In genomic region chr3:46187876-46188275, GRCh38 we compare ENCODE assay signal across 13 cellular contexts. TPM values are rescaled to one million over a fixed set of nuclear protein-coding genes. Genes with fewer than 3 reads are reported as not detected.
A peak's percentile ranks its signal among the peaks of the same experiment; 100 is the strongest.
DNase-seq lines count a peak whose midpoint lies in the region; ATAC-seq and TF ChIP-seq lines count a peak whose summit lies in the region.
"Had no signal": no experiment of that assay in that cellular context is flagged by ENCODE, and none has a peak within 500 bp of the region (broad histone marks: within the 10 kb centered on the region; RNA-seq: fewer than 3 reads in every experiment).

No MANE protein-coding gene starts in this region.

- H3K27me3 ChIP-seq in breast epithelium = no peaks in the 10 kb centered on the region
- H3K27me3 ChIP-seq: pancreas, transverse colon had no signal

- H3K4me3 ChIP-seq in breast epithelium = no peak overlapping the region
- H3K4me3 ChIP-seq: pancreas, transverse colon had no signal

- no peak for TF ChIP-seq POLR2A in breast epithelium (IDR thresholded peaks at IDR 0.05)

- CTCF ChIA-PET in MCF 10A (lab: Yijun Ruan, JAX) = no interaction called here

- POLR2A ChIA-PET in MCF 10A (lab: Yijun Ruan, JAX) = interaction anchor here (0.5 to 1.0 kb wide), 3 partner anchors 9 to 191 kb away, joined by 3 read pairs; no protein-coding TSS in a partner anchor

- intact Hi-C loops in MCF 10A (cut with micrococcal nuclease) (no loop called here), breast epithelium (cut with DNase I; ENCODE audit: low total_unique reads) (no loop called here), posterior cingulate gyrus (cut with DNase I) (no loop called here)

- H3K27me3 Mint-ChIP-seq in MCF 10A (ENCODE audit: insufficient read depth, unreplicated experiment) = no peaks in the 10 kb centered on the region

- H3K4me1 ChIP-seq in breast epithelium = no peaks in the 10 kb centered on the region
- H3K4me1 ChIP-seq: pancreas had no signal

- no peak for TF ChIP-seq CTCF in MCF 10A (IDR thresholded peaks at IDR 0.05; ENCODE audit: unreplicated experiment)
- TF ChIP-seq CTCF in breast epithelium (IDR thresholded peaks at IDR 0.05) = no peak

- peaks cover under 1% of the 10 kb centered on the region in 2 donors for H3K9me3 ChIP-seq in breast epithelium
- H3K9me3 ChIP-seq: pancreas, transverse colon had no signal

- BruUV-seq in MCF 10A (replicated peaks; lab: Mats Ljungman, UMichigan) = no TSS peak

- ATAC-seq in HG02973 (IDR thresholded peaks at IDR 0.05; ENCODE audit: unreplicated experiment) (no peak), GM18520 (IDR thresholded peaks at IDR 0.05; ENCODE audit: unreplicated experiment) (no peak)

- H3K36me3 Mint-ChIP-seq in MCF 10A (ENCODE audit: insufficient read depth, unreplicated experiment) = no peaks in the 10 kb centered on the region

- H3K36me3 ChIP-seq in breast epithelium = no peaks in the 10 kb centered on the region
- H3K36me3 ChIP-seq: pancreas, transverse colon had no signal

- no peak overlapping the region for H3K4me3 Mint-ChIP-seq in MCF 10A (ENCODE audit: unreplicated experiment)

- peaks cover under 1% of the 10 kb centered on the region for H3K9me3 Mint-ChIP-seq in MCF 10A (ENCODE audit: unreplicated experiment)

- DNase-seq in MCF 10A (ENCODE audit: unreplicated experiment) = peak; percentile 54
- DNase-seq in breast epithelium (ENCODE audit: low spot score in 2 of 2) = no peak
- peak; percentile 46 for DNase-seq in T1000 (lab: John Stamatoyannopoulos, UW)
- peak; percentile 58 for DNase-seq in glomerular visceral epithelial cell (ENCODE audit: extremely low spot score)
- no peak for DNase-seq in posterior cingulate gyrus
- DNase-seq in NCI-H2171 treated with DMSO at 0.1 percent for 48 hours (lab: John Stamatoyannopoulos, UW) = no peak
- DNase-seq: activated effector memory CD4-positive, alpha-beta T cell treated with anti-CD3 and anti-CD28 coated beads, Interleukin-2, amount 50 U/mL, for 16 hours; NCI-H1105 treated with DMSO at 0.1 percent for 48 hours; pancreas; transverse colon had no signal

- peaks cover 23% of the 10 kb centered on the region for H3K4me1 Mint-ChIP-seq in MCF 10A (ENCODE audit: insufficient read depth, unreplicated experiment)

- no peak overlapping the region for H3K27ac Mint-ChIP-seq in MCF 10A (ENCODE audit: low read depth, unreplicated experiment)

- H3K27ac ChIP-seq in breast epithelium = no peak overlapping the region
- H3K27ac ChIP-seq: pancreas, transverse colon had no signal

RNA-seq across cellular contexts. Expression of gene CCR1, which starts 20.2 kb away (rescaled TPM):
- total RNA-seq in MCF 10A (2022) = not detected in 2 replicates
- total RNA-seq in breast epithelium = 10 to 100 TPM in 1 of 3 donors, 1 to 10 TPM in 2; 4.3 to 15.0 (median 9.2) TPM
- total RNA-seq: dermis microvascular lymphatic vessel endothelial cell had no signal

RNA-seq across cellular contexts. Expression of gene CCR3, which starts 54.4 kb away (rescaled TPM):
- total RNA-seq in MCF 10A (2022) = not detected in 2 replicates
- not detected for total RNA-seq in breast epithelium
- total RNA-seq: dermis microvascular lymphatic vessel endothelial cell, transverse colon had no signal

Comparison
In these comparisons a context has a peak if more than half of its experiments do, and no peak if none do; other contexts are left out.
1. DNase-seq: peak in MCF 10A (single experiment), T1000 (single experiment) and glomerular visceral epithelial cell (single experiment); none in breast epithelium (0 of 2), posterior cingulate gyrus (0 of 10) and NCI-H2171 treated with DMSO at 0.1 percent for 48 hours (single experiment).